9 cellular contexts compared by ENCODE assay signal in genomic region chr6:69719602-69720193, GRCh38.
A peak's percentile ranks its signal among the peaks of the same experiment; 100 is the strongest.
DNase-seq lines count a peak whose midpoint lies in the region; ATAC-seq and TF ChIP-seq lines count a peak whose summit lies in the region.
"Had no signal": no experiment of that assay in that cellular context is flagged by ENCODE, and none has a peak within 500 bp of the region (broad histone marks: within the 10 kb centered on the region; RNA-seq: fewer than 3 reads in every experiment).

No MANE protein-coding gene starts in this region.

- no peak overlapping the region for H3K9ac ChIP-seq in adipocyte (ENCODE audit: low read length)
- no peak overlapping the region for H3K9ac ChIP-seq in mesendoderm (ENCODE audit: low read length)

- ATAC-seq in CD4-positive, alpha-beta T cell (ENCODE audit: poor library complexity) = no peak
- ATAC-seq in GM19025 (IDR thresholded peaks at IDR 0.05; ENCODE audit: low read depth, unreplicated experiment) (peak; percentile 54), HG03565 (IDR thresholded peaks at IDR 0.05; ENCODE audit: unreplicated experiment) (peak; percentile 93)

- TF ChIP-seq POLR2A in prostate gland (IDR thresholded peaks at IDR 0.05) = no peak

- H3K56ac ChIP-seq in mesendoderm (ENCODE audit: low read length) = no peak overlapping the region

- intact Hi-C loops in CD4-positive, alpha-beta T cell (cut with DNase I, micrococcal nuclease) = no loop called here
- intact Hi-C loops in prostate gland (cut with DNase I) = no loop called here

- peak; percentile 16 for TF ChIP-seq CTCF in CD4-positive, alpha-beta T cell (IDR thresholded peaks at IDR 0.05)
- peak in 2 of 4 experiments; percentile 30 to 37 for TF ChIP-seq CTCF in prostate gland (IDR thresholded peaks at IDR 0.05)

- H3K4me3 ChIP-seq in adipocyte (ENCODE audit: low read length) = no peak overlapping the region
- no peak overlapping the region for H3K4me3 ChIP-seq in mesendoderm (ENCODE audit: low read length)
- no peak overlapping the region for H3K4me3 ChIP-seq in prostate gland

- peaks cover 5% of the 10 kb centered on the region for H3K9me3 Mint-ChIP-seq in CD4-positive, alpha-beta T cell

- no peak overlapping the region for H2BK15ac ChIP-seq in mesendoderm (replicated peaks; ENCODE audit: low read depth)

- H3K27me3 Mint-ChIP-seq in CD4-positive, alpha-beta T cell = no peaks in the 10 kb centered on the region
- H3K27me3 Mint-ChIP-seq: IgD-negative memory B cell had no signal

- H3K36me3 ChIP-seq in adipocyte (ENCODE audit: control insufficient read depth, insufficient read depth, low read length, severe bottlenecking) (peaks cover 21% of the 10 kb centered on the region), mesendoderm (ENCODE audit: control insufficient read depth, insufficient read depth, low read length) (no peaks in the 10 kb centered on the region), prostate gland (no peaks in the 10 kb centered on the region)

- POLR2A ChIA-PET in CD4-positive, alpha-beta T cell (lab: Charles Lee) = no interaction called here

- H3K27ac Mint-ChIP-seq in CD4-positive, alpha-beta T cell = no peak overlapping the region
- H3K27ac Mint-ChIP-seq: IgD-negative memory B cell had no signal

- H3K4me1 ChIP-seq in adipocyte (ENCODE audit: control insufficient read depth, insufficient read depth, low read length) (no peaks in the 10 kb centered on the region), mesendoderm (ENCODE audit: control insufficient read depth, low read depth, low read length) (no peaks in the 10 kb centered on the region), prostate gland (replicated peaks) (no peaks in the 10 kb centered on the region)

- H3K79me1 ChIP-seq in mesendoderm (ENCODE audit: low read length) = peaks cover 4% of the 10 kb centered on the region

- peaks cover 19% of the 10 kb centered on the region for H3K4me1 Mint-ChIP-seq in CD4-positive, alpha-beta T cell (ENCODE audit: low read depth)

- no peaks in the 10 kb centered on the region for H3K27me3 ChIP-seq in CD4-positive, alpha-beta T cell (ENCODE audit: control insufficient read depth, insufficient read depth, low read length)
- no peaks in the 10 kb centered on the region for H3K27me3 ChIP-seq in adipocyte (replicated peaks; ENCODE audit: control insufficient read depth, insufficient read depth, low read length)
- no peaks in the 10 kb centered on the region for H3K27me3 ChIP-seq in mesendoderm (ENCODE audit: insufficient read depth, low read length, poor library complexity)
- no peaks in the 10 kb centered on the region for H3K27me3 ChIP-seq in prostate gland (replicated peaks; ENCODE audit: insufficient read depth)

- H2BK120ac ChIP-seq in mesendoderm (ENCODE audit: low read depth, low read length) = no peak overlapping the region

- H3K9me3 ChIP-seq in CD4-positive, alpha-beta T cell (ENCODE audit: control insufficient read depth, low read length) = no peaks in the 10 kb centered on the region
- H3K9me3 ChIP-seq in adipocyte (ENCODE audit: control insufficient read depth, low read length) = peaks cover 15% of the 10 kb centered on the region
- no peaks in the 10 kb centered on the region for H3K9me3 ChIP-seq in prostate gland

- CTCF ChIA-PET in CD4-positive, alpha-beta T cell (lab: Charles Lee) = no interaction called here

- no peak overlapping the region for H3K4ac ChIP-seq in mesendoderm (ENCODE audit: low read depth, low read length)

- no peak overlapping the region for H2AK5ac ChIP-seq in mesendoderm (ENCODE audit: low read length)

- H3K18ac ChIP-seq in mesendoderm (ENCODE audit: low read length) = no peak overlapping the region

- H3K4me2 ChIP-seq in mesendoderm (ENCODE audit: low read length) = no peak overlapping the region

- no peak overlapping the region for H3K23ac ChIP-seq in mesendoderm (ENCODE audit: low read length)

- no peak overlapping the region for H2BK5ac ChIP-seq in mesendoderm (ENCODE audit: low read length)

- H3K36me3 Mint-ChIP-seq in CD4-positive, alpha-beta T cell (ENCODE audit: low read depth) = peaks cover 80% of the 10 kb centered on the region

- no peak overlapping the region for H4K8ac ChIP-seq in mesendoderm (ENCODE audit: low read depth, low read length)

- H3K4me3 Mint-ChIP-seq in CD4-positive, alpha-beta T cell = no peak overlapping the region

- DNase-seq in CD4-positive, alpha-beta T cell = no peak
- DNase-seq in adipocyte (ENCODE audit: low read depth) (peak; percentile 42), mesendoderm (peak; percentile 45), prostate gland (ENCODE audit: low spot score) (no peak)
- DNase-seq in activated T-cell treated with anti-CD3 and anti-CD28 coated beads, Interleukin-2, amount 50 U/mL, for 48 hours = no peak
- DNase-seq in activated naive CD4-positive, alpha-beta T cell treated with anti-CD3 and anti-CD28 coated beads, Interleukin-2, amount 50 U/mL, for 16 hours = no peak

- no peak overlapping the region for H4K5ac ChIP-seq in mesendoderm (ENCODE audit: low read length)

- H3K79me2 ChIP-seq in mesendoderm (ENCODE audit: control insufficient read depth, insufficient read depth, low read length) = no peaks in the 10 kb centered on the region

- H3K27ac ChIP-seq in CD4-positive, alpha-beta T cell (ENCODE audit: low read depth, low read length) = no peak overlapping the region
- no peak overlapping the region for H3K27ac ChIP-seq in mesendoderm (ENCODE audit: low read depth, low read length)
- H3K27ac ChIP-seq in prostate gland = no peak overlapping the region

- WGBS in mesendoderm (ENCODE audit: extremely low coverage, insufficient coverage, low lambda C conversion rate) = no CpG with 5 or more reads among the region's 2 CpGs
- WGBS in prostate gland = 32% methylated on average over 2 of the region's 2 CpGs

Comparison
In these comparisons a context has a peak if more than half of its experiments do, and no peak if none do; other contexts are left out.
1. DNase-seq: peak in adipocyte (single experiment) and mesendoderm (single experiment); none in CD4-positive, alpha-beta T cell (0 of 10), activated T-cell treated with anti-CD3 and anti-CD28 coated beads, Interleukin-2, amount 50 U/mL, for 48 hours (0 of 2), activated naive CD4-positive, alpha-beta T cell treated with anti-CD3 and anti-CD28 coated beads, Interleukin-2, amount 50 U/mL, for 16 hours (single experiment) and prostate gland (single experiment).